ENCODE assay signal across 9 cellular contexts in genomic region chr1:92291372-92291999, GRCh38. TPM values are rescaled to one million over a fixed set of nuclear protein-coding genes. Genes with fewer than 3 reads are reported as not detected.
DNase-seq lines count a peak whose midpoint lies in the region; ATAC-seq lines count a peak whose summit lies in the region.
"Had no signal": no experiment of that assay in that cellular context is flagged by ENCODE, and none has a peak within 500 bp of the region (broad histone marks: within the 10 kb centered on the region; RNA-seq: fewer than 3 reads in every experiment).

No MANE protein-coding gene starts in this region.

- peaks cover 36% of the 10 kb centered on the region for H3K36me3 ChIP-seq in MG63

- H3K4me1 Mint-ChIP-seq in activated CD4-positive, alpha-beta T cell treated with anti-CD3 and anti-CD28 coated beads, Interleukin-2, amount 10 ng/mL, durations not matched to agents 24 days and 14 days, result peaks cover 21% of the 10 kb centered on the region

- peaks cover 49% of the 10 kb centered on the region for H3K36me3 Mint-ChIP-seq in activated CD4-positive, alpha-beta T cell treated with anti-CD3 and anti-CD28 coated beads, Interleukin-2, amount 10 ng/mL, durations not matched to agents 24 days and 14 days (ENCODE audit: low read depth)

- no peak overlapping the region for H3K4me3 ChIP-seq in MG63

- no peaks in the 10 kb centered on the region for H3K27me3 ChIP-seq in MG63

- no peak overlapping the region for H3K27ac Mint-ChIP-seq in activated CD4-positive, alpha-beta T cell treated with anti-CD3 and anti-CD28 coated beads, Interleukin-2, amount 10 ng/mL, durations not matched to agents 24 days and 14 days
- H3K27ac Mint-ChIP-seq: activated naive CD4-positive, alpha-beta T cell treated with anti-CD3 and anti-CD28 coated beads, Interleukin-2, amount 50 U/mL, for 24 hours had no signal

- intact Hi-C loops in activated CD4-positive, alpha-beta T cell treated with anti-CD3 and anti-CD28 coated beads, Interleukin-2, amount 10 ng/mL, durations not matched to agents 24 days and 14 days (cut with micrococcal nuclease), result loop anchor here (1.0 to 10.0 kb wide), 3 partner anchors 207 to 1009 kb away; partner anchors contain the start of gene BTBD8

- H3K27me3 Mint-ChIP-seq in activated CD4-positive, alpha-beta T cell treated with anti-CD3 and anti-CD28 coated beads, Interleukin-2, amount 10 ng/mL, durations not matched to agents 24 days and 14 days, result no peaks in the 10 kb centered on the region
- H3K27me3 Mint-ChIP-seq: activated naive CD4-positive, alpha-beta T cell treated with anti-CD3 and anti-CD28 coated beads, Interleukin-2, amount 50 U/mL, for 24 hours had no signal

- H3K4me3 Mint-ChIP-seq in activated CD4-positive, alpha-beta T cell treated with anti-CD3 and anti-CD28 coated beads, Interleukin-2, amount 10 ng/mL, durations not matched to agents 24 days and 14 days, result no peak overlapping the region
- H3K4me3 Mint-ChIP-seq: activated naive CD4-positive, alpha-beta T cell treated with anti-CD3 and anti-CD28 coated beads, Interleukin-2, amount 50 U/mL, for 24 hours had no signal

- ATAC-seq in GM21723 (IDR thresholded peaks at IDR 0.05; ENCODE audit: unreplicated experiment), result no peak

- H3K9me3 Mint-ChIP-seq in activated CD4-positive, alpha-beta T cell treated with anti-CD3 and anti-CD28 coated beads, Interleukin-2, amount 10 ng/mL, durations not matched to agents 24 days and 14 days, result peaks cover 5% of the 10 kb centered on the region
- H3K9me3 Mint-ChIP-seq: activated naive CD4-positive, alpha-beta T cell treated with anti-CD3 and anti-CD28 coated beads, Interleukin-2, amount 50 U/mL, for 24 hours had no signal

- H3K9me3 ChIP-seq in MG63, result no peaks in the 10 kb centered on the region

- peak; percentile 73 for DNase-seq in activated CD4-positive, alpha-beta T cell treated with anti-CD3 and anti-CD28 coated beads, Interleukin-2, amount 10 ng/mL, durations not matched to agents 24 days and 14 days
- no peak for DNase-seq in activated CD4-positive, alpha-beta T cell treated with anti-CD3 and anti-CD28 coated beads, Interleukin-2, amount 50 U/mL, for 1 hour
- DNase-seq in NAMALWA (ENCODE audit: low spot score), result peak; percentile 67
- DNase-seq in SW480 (ENCODE audit: low spot score), result peak; percentile 52
- peak; percentile 46 for DNase-seq in foreskin melanocyte
- DNase-seq in renal cortical epithelial cell (ENCODE audit: low read depth), result peak; percentile 73
- DNase-seq in MG63, result no peak

RNA-seq across cellular contexts. Expression of gene GLMN, which starts 7.3 kb away (rescaled TPM):
- 24.2 and 28.5 TPM in 2 replicates for total RNA-seq in activated CD4-positive, alpha-beta T cell treated with anti-CD3 and anti-CD28 coated beads, Interleukin-2, amount 10 ng/mL, durations not matched to agents 24 days and 14 days
- 11.2 and 15.3 TPM in 2 replicates for total RNA-seq in renal cortical epithelial cell
- total RNA-seq in MG63 (2014; rRNA removed; shearing (Covaris generic); ENCODE audit: low replicate concordance), result 11.1 and 31.0 TPM in 2 replicates

RNA-seq across cellular contexts. Expression of gene RPAP2, which starts 7.4 kb away (rescaled TPM):
- 39.4 and 46.8 TPM in 2 replicates for total RNA-seq in activated CD4-positive, alpha-beta T cell treated with anti-CD3 and anti-CD28 coated beads, Interleukin-2, amount 10 ng/mL, durations not matched to agents 24 days and 14 days
- 13.9 and 26.4 TPM in 2 replicates for total RNA-seq in renal cortical epithelial cell
- 14.8 and 60.3 TPM in 2 replicates for total RNA-seq in MG63 (2014; rRNA removed; shearing (Covaris generic); ENCODE audit: low replicate concordance)

Comparison
In these comparisons a context has a peak if more than half of its experiments do, and no peak if none do; other contexts are left out.
1. DNase-seq: peak in activated CD4-positive, alpha-beta T cell treated with anti-CD3 and anti-CD28 coated beads, Interleukin-2, amount 10 ng/mL, durations not matched to agents 24 days and 14 days (single experiment), NAMALWA (single experiment), SW480 (single experiment), foreskin melanocyte (single experiment) and renal cortical epithelial cell (single experiment); none in activated CD4-positive, alpha-beta T cell treated with anti-CD3 and anti-CD28 coated beads, Interleukin-2, amount 50 U/mL, for 1 hour (single experiment) and MG63 (single experiment).